ENCODE assay signal across 15 cellular contexts in the genomic region with DNA sequence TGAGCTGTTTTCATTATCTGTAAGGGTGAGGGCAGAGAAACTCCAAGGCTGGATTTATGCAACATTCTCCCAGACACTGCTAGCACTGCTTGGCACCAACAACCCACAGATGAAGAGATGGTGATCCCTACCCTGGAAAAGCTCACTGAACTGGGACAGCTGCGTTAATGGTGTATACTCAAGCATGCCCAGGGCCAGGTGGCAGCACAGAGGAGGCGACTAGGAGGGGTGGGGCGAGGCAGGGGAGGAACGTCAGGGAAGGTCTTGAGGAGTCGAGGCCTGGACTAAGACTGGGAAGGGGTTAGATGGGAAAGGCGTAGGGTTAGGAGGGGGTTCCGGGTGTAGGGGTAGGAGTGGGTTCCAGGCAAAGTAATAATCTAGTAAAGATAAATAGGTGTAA.
"Had no signal": no experiment of that assay in that cellular context is flagged by ENCODE, and none has a peak within 500 bp of the region (broad histone marks: within the 10 kb centered on the region; RNA-seq: fewer than 3 reads in every experiment).

No MANE protein-coding gene starts in this region.

- H3K27me3 Mint-ChIP-seq: stimulated activated naive CD8-positive, alpha-beta T cell treated with anti-CD3 and anti-CD28 coated beads, Interleukin-15, Interleukin-2, amounts not matched to agents 100 ng/mL and 50 ng/mL, for 24 hours had no signal

- DNase-seq: dermis blood vessel endothelial cell; erythroblast; foreskin keratinocyte; immature natural killer cell; left ventricle myocardium superior; mesendoderm; naive thymus-derived CD4-positive, alpha-beta T cell; nephron progenitor cell; right lobe of liver; stimulated activated CD4-positive, alpha-beta T cell treated with anti-CD3 and anti-CD28 coated beads, Interleukin-4, amount 100 ng/mL, for 1 hour; stimulated activated CD8-positive, alpha-beta memory T cell treated with anti-CD3 and anti-CD28 coated beads, Interleukin-4, amount 100 ng/mL, for 48 hours; tibial artery; upper lobe of right lung had no signal

- H3K9me3 Mint-ChIP-seq: immature natural killer cell; naive thymus-derived CD4-positive, alpha-beta T cell; nephron progenitor cell; stimulated activated effector memory CD8-positive, alpha-beta T cell treated with anti-CD3 and anti-CD28 coated beads, Interleukin-12 subunit alpha, Interleukin-12 subunit beta, amount 100 ng/mL, for 72 hours; stimulated activated naive CD8-positive, alpha-beta T cell treated with anti-CD3 and anti-CD28 coated beads, Interleukin-15, Interleukin-2, amounts not matched to agents 100 ng/mL and 50 ng/mL, for 24 hours had no signal

- H3K4me3 Mint-ChIP-seq: immature natural killer cell; naive thymus-derived CD4-positive, alpha-beta T cell; nephron progenitor cell; stimulated activated effector memory CD8-positive, alpha-beta T cell treated with anti-CD3 and anti-CD28 coated beads, Interleukin-12 subunit alpha, Interleukin-12 subunit beta, amount 100 ng/mL, for 72 hours; stimulated activated naive CD8-positive, alpha-beta T cell treated with anti-CD3 and anti-CD28 coated beads, Interleukin-15, Interleukin-2, amounts not matched to agents 100 ng/mL and 50 ng/mL, for 24 hours had no signal

- H3K27ac Mint-ChIP-seq: immature natural killer cell; naive thymus-derived CD4-positive, alpha-beta T cell; stimulated activated effector memory CD8-positive, alpha-beta T cell treated with anti-CD3 and anti-CD28 coated beads, Interleukin-12 subunit alpha, Interleukin-12 subunit beta, amount 100 ng/mL, for 72 hours; stimulated activated naive CD8-positive, alpha-beta T cell treated with anti-CD3 and anti-CD28 coated beads, Interleukin-15, Interleukin-2, amounts not matched to agents 100 ng/mL and 50 ng/mL, for 24 hours had no signal

- ATAC-seq: foreskin keratinocyte; left ventricle myocardium superior; naive thymus-derived CD4-positive, alpha-beta T cell; right lobe of liver; stimulated activated effector memory CD8-positive, alpha-beta T cell treated with anti-CD3 and anti-CD28 coated beads, Interleukin-12 subunit alpha, Interleukin-12 subunit beta, amount 100 ng/mL, for 72 hours; upper lobe of right lung had no signal

- H3K4me1 Mint-ChIP-seq: immature natural killer cell; naive thymus-derived CD4-positive, alpha-beta T cell; nephron progenitor cell; stimulated activated effector memory CD8-positive, alpha-beta T cell treated with anti-CD3 and anti-CD28 coated beads, Interleukin-12 subunit alpha, Interleukin-12 subunit beta, amount 100 ng/mL, for 72 hours had no signal
